21 cellular contexts compared by ENCODE assay signal in the genomic region with DNA sequence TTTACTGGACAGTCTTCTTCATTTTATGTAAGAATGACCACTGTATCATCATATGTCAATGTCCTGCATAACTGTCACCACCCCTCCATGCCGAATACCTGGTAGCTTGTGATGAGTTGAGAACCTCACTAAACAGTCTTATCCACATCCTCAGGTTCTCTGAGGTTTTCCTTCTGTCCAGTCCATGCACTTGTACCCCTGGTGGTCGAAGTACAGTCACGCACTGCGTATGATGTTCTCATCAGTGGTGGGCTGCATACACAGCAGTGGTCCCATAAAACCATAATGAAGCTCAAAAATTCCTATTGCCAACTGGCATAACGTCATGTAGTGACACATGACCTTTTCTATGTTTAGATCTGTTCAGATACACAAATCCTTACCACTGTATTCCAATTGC. TPM values are rescaled to one million over a fixed set of nuclear protein-coding genes. Genes with fewer than 3 reads are reported as not detected.
DNase-seq lines count a peak whose midpoint lies in the region; ATAC-seq, FAIRE-seq and TF ChIP-seq lines count a peak whose summit lies in the region.
"Had no signal": no experiment of that assay in that cellular context is flagged by ENCODE, and none has a peak within 500 bp of the region (broad histone marks: within the 10 kb centered on the region; RNA-seq: fewer than 3 reads in every experiment).

No MANE protein-coding gene starts in this region.

- no peak overlapping the region for H3K4me3 ChIP-seq in HepG2 (replicated peaks in 1 of 3; ENCODE audit: insufficient read depth in 1 of 3, low read depth in 2 of 3, low read length in 3 of 3)
- H3K4me3 ChIP-seq in right lobe of liver = no peak overlapping the region
- H3K4me3 ChIP-seq in Panc1 (ENCODE audit: low read depth in 2 of 2, low read length in 2 of 2) = no peak overlapping the region
- H3K4me3 ChIP-seq: heart right ventricle, left ventricle myocardium inferior had no signal

- H3K4me1 ChIP-seq in HepG2 (ENCODE audit: insufficient read depth, low read length) = no peaks in the 10 kb centered on the region
- H3K4me1 ChIP-seq in right lobe of liver = no peaks in the 10 kb centered on the region
- H3K4me1 ChIP-seq in Panc1 (ENCODE audit: control insufficient read depth, insufficient read depth, low read length) = peaks cover 7% of the 10 kb centered on the region; the same call in 1 of the 2 replicates

- no peak overlapping the region for H3K4me3 Mint-ChIP-seq in endothelial cell (ENCODE audit: unreplicated experiment)
- H3K4me3 Mint-ChIP-seq: immature natural killer cell had no signal

- peaks cover 15% of the 10 kb centered on the region for H3K4me1 Mint-ChIP-seq in endothelial cell (ENCODE audit: unreplicated experiment)

- intact Hi-C loops in HepG2 (cut with micrococcal nuclease; ENCODE audit: unreplicated experiment) = loop anchor here (5.0 kb wide), 1 partner anchor 33 kb away; the partner anchor contains the start of gene SDCBP2
- intact Hi-C loops in right lobe of liver (cut with DNase I) = no loop called here
- intact Hi-C loops in Panc1 (cut with micrococcal nuclease; ENCODE audit: unreplicated experiment) = no loop called here

- TF ChIP-seq CTCF in HepG2 (CRISPR knock-in tag; IDR thresholded peaks at IDR 0.05) (no peak), right lobe of liver (IDR thresholded peaks at IDR 0.05) (no peak), Panc1 (IDR thresholded peaks at IDR 0.05) (peak; percentile 27; the same call in 1 of the 2 replicates), endothelial cell (IDR thresholded peaks at IDR 0.05; ENCODE audit: unreplicated experiment) (peak; percentile 43)

- no peak for FAIRE-seq in HepG2 (lab: Jason Lieb, UNC)

- H3K79me2 ChIP-seq in HepG2 (ENCODE audit: insufficient read depth, low read length) = peaks cover 6% of the 10 kb centered on the region

- BruUV-seq in HepG2 (replicated peaks; lab: Mats Ljungman, UMichigan) = no TSS peak
- BruUV-seq in Panc1 (replicated peaks; lab: Mats Ljungman, UMichigan) = no TSS peak

- H3K36me3 ChIP-seq in HepG2 (replicated peaks in 1 of 2; ENCODE audit: control insufficient read depth in 1 of 2, insufficient read depth in 2 of 2, low read length in 2 of 2) (peaks cover 17 to 53% of the 10 kb centered on the region in 2 experiments), right lobe of liver (peaks cover 0 to 9% (median 0%) of the 10 kb centered on the region in 4 donors), Panc1 (ENCODE audit: control insufficient read depth, insufficient read depth, low read length) (no peaks in the 10 kb centered on the region)

- TF ChIP-seq RAD21 in HepG2 (CRISPR knock-in tag; IDR thresholded peaks at IDR 0.05) = no peak

- H3K9me3 Mint-ChIP-seq in endothelial cell (ENCODE audit: unreplicated experiment) = no peaks in the 10 kb centered on the region
- H3K9me3 Mint-ChIP-seq: immature natural killer cell had no signal

- H3K27me3 Mint-ChIP-seq in endothelial cell (ENCODE audit: unreplicated experiment) = peaks cover 2% of the 10 kb centered on the region

- TF ChIP-seq POLR2A in HepG2 (IDR thresholded peaks at IDR 0.05; ENCODE audit: insufficient read depth in 1 of 2, low read depth in 2 of 2, low read length in 2 of 2) (no peak), right lobe of liver (IDR thresholded peaks at IDR 0.05) (no peak)

- peak; percentile 66 for ATAC-seq in HepG2
- ATAC-seq in right lobe of liver = no peak
- 0 out of 2 replicates have a peak, but pooled peaks have one; percentile 29 for ATAC-seq in Panc1
- no peak for ATAC-seq in HG03025 (IDR thresholded peaks at IDR 0.05; ENCODE audit: low FRiP score, unreplicated experiment)
- ATAC-seq: heart right ventricle had no signal

- no peak overlapping the region for H3K9ac ChIP-seq in HepG2 (ENCODE audit: insufficient read depth, low read depth, low read length)

- TF ChIP-seq EP300 in HepG2 (IDR thresholded peaks at IDR 0.05; ENCODE audit: low read depth in 2 of 2, low read length in 2 of 2) (no peak), HepG2 (CRISPR knock-in tag; IDR thresholded peaks at IDR 0.05; ENCODE audit: borderline replicate concordance) (no peak)

- H3K27ac ChIP-seq in HepG2 (ENCODE audit: extremely low read length, insufficient read depth, low read length) (no peak overlapping the region), right lobe of liver (no peak overlapping the region), Panc1 (ENCODE audit: low read length) (no peak overlapping the region)
- H3K27ac ChIP-seq: heart right ventricle, left ventricle myocardium inferior, RWPE1 had no signal

- no peaks in the 10 kb centered on the region; the same call in 1 of the 2 replicates for H4K20me1 ChIP-seq in HepG2 (ENCODE audit: insufficient read depth, low read length)

- no peak overlapping the region for H3K27ac Mint-ChIP-seq in endothelial cell (ENCODE audit: unreplicated experiment)
- H3K27ac Mint-ChIP-seq: immature natural killer cell had no signal

- H3K36me3 Mint-ChIP-seq in endothelial cell (ENCODE audit: low read depth, unreplicated experiment) = peaks cover 36% of the 10 kb centered on the region

- H3K4me2 ChIP-seq in HepG2 (ENCODE audit: low read depth, low read length) = no peak overlapping the region

- in situ Hi-C loops in HepG2 (cut with HindIII; ENCODE audit: extremely low pct_ligation_motif_present, low pct_unique_long_range_greater_than_20kb) = no loop called here
- in situ Hi-C loops in Panc1 (cut with HindIII; ENCODE audit: low pct_unique_long_range_greater_than_20kb, low sequenced_read_pairs) = no loop called here

- CTCF ChIA-PET in HepG2 (lab: Yijun Ruan, JAX; ENCODE audit: low intra/inter-chr PET ratio, low total read pairs) = no interaction called here
- CTCF ChIA-PET in Panc1 (lab: Charles Lee) = interaction anchor here (0.5 kb wide), 1 partner anchor 149 kb away, joined by 4 read pairs; no protein-coding TSS in a partner anchor

- no peak overlapping the region for H2AFZ ChIP-seq in HepG2 (ENCODE audit: low read length)

- 95% methylated on average over 5 of the region's 5 CpGs for whole genome bisulfite sequencing in HepG2 (ENCODE audit: low lambda C conversion rate)
- WGBS in right lobe of liver (ENCODE audit: insufficient coverage, low coverage, low lambda C conversion rate, missing lambda C conversion rate) = 100% methylated on average over 2 of the region's 5 CpGs

- DNase-seq in HepG2 (ENCODE audit: low spot score) (no peak), right lobe of liver (no peak), Panc1 (ENCODE audit: low read depth, low spot score) (no peak), endothelial cell (ENCODE audit: low spot score) (no peak), cerebellar nuclear complex (lab: John Stamatoyannopoulos, UW) (no peak)
- no peak for DNase-seq in stimulated activated CD8-positive, alpha-beta memory T cell treated with anti-CD3 and anti-CD28 coated beads, Interleukin-4, amount 100 ng/mL, for 48 hours
- DNase-seq: activated CD4-positive, alpha-beta T cell treated with anti-CD3 and anti-CD28 coated beads, Interleukin-2, amount 50 U/mL, for 1 hour; activated T-cell treated with anti-CD3 and anti-CD28 coated beads, Interleukin-2, amount 50 U/mL, for 1 hour; amygdala; DMS79; effector memory CD4-positive, alpha-beta T cell; heart right ventricle; immature natural killer cell; Kasumi-1; left ventricle myocardium inferior; NCI-H1105; NCI-H2081 treated with DMSO at 0.1 percent for 48 hours; NCI-H524; stimulated activated CD4-positive, alpha-beta T cell treated with anti-CD3 and anti-CD28 coated beads, Interleukin-12 subunit alpha, Interleukin-12 subunit beta, amount 100 ng/mL, for 4 hours had no signal

- no peaks in the 10 kb centered on the region for H3K27me3 ChIP-seq in HepG2 (ENCODE audit: control insufficient read depth in 1 of 2, insufficient read depth in 2 of 2, low read length in 2 of 2)
- H3K27me3 ChIP-seq in right lobe of liver = no peaks in the 10 kb centered on the region
- H3K27me3 ChIP-seq in Panc1 (ENCODE audit: control insufficient read depth, insufficient read depth, low read length) = no peaks in the 10 kb centered on the region
- H3K27me3 ChIP-seq: heart right ventricle had no signal

- H3K9me3 ChIP-seq in HepG2 (ENCODE audit: low read length) (peaks cover 2% of the 10 kb centered on the region; the same call in 1 of the 2 replicates), right lobe of liver (no peaks in the 10 kb centered on the region), Panc1 (ENCODE audit: control insufficient read depth, insufficient read depth, low read depth, low read length) (peaks cover 5% of the 10 kb centered on the region; the same call in 1 of the 2 replicates)
- H3K9me3 ChIP-seq: heart right ventricle, left ventricle myocardium inferior had no signal

- POLR2A ChIA-PET in HepG2 (lab: Yijun Ruan, JAX) = no interaction called here
- POLR2A ChIA-PET in Panc1 (lab: Charles Lee) = no interaction called here

RNA-seq across cellular contexts. Expression of gene SDCBP2, which starts 31.2 kb away (rescaled TPM):
- total RNA-seq in HepG2 (2016; rRNA removed; fragmentation: Illumina TruSeq; extraction: Trizol) (0.87 and 1.2 TPM in 2 replicates), right lobe of liver (10 to 100 TPM in 3 of 6 experiments, 1 to 10 TPM in 3; 2.0 to 43.3 (median 16.6) TPM), Panc1 (2021; ENCODE audit: unreplicated experiment) (1.8 TPM), endothelial cell (ENCODE audit: unreplicated experiment) (10.1 TPM)
- total RNA-seq in HepG2 (2016; cell fraction: cytosol; rRNA removed; fragmentation: Illumina TruSeq; extraction: Trizol; ENCODE audit: low read depth) = 0.79 and 0.91 TPM in 2 replicates
- total RNA-seq in HepG2 (2016; cell fraction: insoluble cytoplasmic fraction; rRNA removed; fragmentation: Illumina TruSeq; extraction: Trizol) = 0.89 and 1.1 TPM in 2 replicates
- total RNA-seq in HepG2 (2016; cell fraction: membrane; rRNA removed; fragmentation: Illumina TruSeq; extraction: Trizol) = 0.48 and 0.93 TPM in 2 replicates
- 0.66 and 0.81 TPM in 2 replicates for total RNA-seq in HepG2 (2016; cell fraction: nucleus; rRNA removed; fragmentation: Illumina TruSeq; extraction: Trizol)
- polyA plus RNA-seq in HepG2 (2011; rRNA removed) = 2.4 and 2.9 TPM in 2 replicates
- polyA plus RNA-seq in HepG2 (2011; cell fraction: cytosol; rRNA removed) = 2.5 and 3.1 TPM in 2 replicates
- 6.1 and 6.2 TPM in 2 replicates for polyA plus RNA-seq in HepG2 (2011; cell fraction: nucleus; rRNA removed)
- 2.1 and 4.3 TPM in 2 replicates for polyA plus RNA-seq in HepG2 (2012)
- 0.62 and 0.94 TPM in 2 replicates for polyA plus RNA-seq in HepG2 (2016; cell fraction: cytosol; fragmentation: Illumina TruSeq; extraction: Trizol; ENCODE audit: low read depth)
- 0.67 and 0.96 TPM in 2 replicates for polyA plus RNA-seq in HepG2 (2016; cell fraction: insoluble cytoplasmic fraction; fragmentation: Illumina TruSeq; extraction: Trizol; ENCODE audit: low read depth)
- polyA plus RNA-seq in HepG2 (2016; cell fraction: membrane; fragmentation: Illumina TruSeq; extraction: Trizol; ENCODE audit: low read depth) = 0.65 and 0.68 TPM in 2 replicates
- 1.5 and 1.6 TPM in 2 replicates for polyA plus RNA-seq in HepG2 (2016; cell fraction: nucleus; fragmentation: Illumina TruSeq; extraction: Trizol; ENCODE audit: insufficient read depth, low read depth)
- polyA minus RNA-seq in HepG2 (2011; rRNA and poly(A)+ RNA removed; ENCODE audit: low replicate concordance) = 0.42 and 0.92 TPM in 2 replicates
- 0.62 and 0.89 TPM in 2 replicates for polyA minus RNA-seq in HepG2 (2011; cell fraction: cytosol; rRNA and poly(A)+ RNA removed)
- polyA minus RNA-seq in HepG2 (2011; cell fraction: nucleus; rRNA and poly(A)+ RNA removed) = 0.37 and 0.64 TPM in 2 replicates
- polyA plus RNA-seq in Panc1 (2012; ENCODE audit: insufficient read length) = 5.5 TPM

RNA-seq across cellular contexts. Expression of gene FKBP1A, which starts 32.8 kb away (rescaled TPM):
- total RNA-seq in HepG2 (2016; rRNA removed; fragmentation: Illumina TruSeq; extraction: Trizol) = 119 and 188 TPM in 2 replicates
- total RNA-seq in HepG2 (2016; cell fraction: cytosol; rRNA removed; fragmentation: Illumina TruSeq; extraction: Trizol; ENCODE audit: low read depth) = 32.5 and 44.9 TPM in 2 replicates
- 120 and 187 TPM in 2 replicates for total RNA-seq in HepG2 (2016; cell fraction: insoluble cytoplasmic fraction; rRNA removed; fragmentation: Illumina TruSeq; extraction: Trizol)
- total RNA-seq in HepG2 (2016; cell fraction: membrane; rRNA removed; fragmentation: Illumina TruSeq; extraction: Trizol) = 119 and 132 TPM in 2 replicates
- 70.0 and 93.2 TPM in 2 replicates for total RNA-seq in HepG2 (2016; cell fraction: nucleus; rRNA removed; fragmentation: Illumina TruSeq; extraction: Trizol)
- 436 and 468 TPM in 2 replicates for polyA plus RNA-seq in HepG2 (2011; rRNA removed)
- 445 and 560 TPM in 2 replicates for polyA plus RNA-seq in HepG2 (2011; cell fraction: cytosol; rRNA removed)
- 139 and 210 TPM in 2 replicates for polyA plus RNA-seq in HepG2 (2011; cell fraction: nucleus; rRNA removed)
- polyA plus RNA-seq in HepG2 (2012) = 286 and 329 TPM in 2 replicates
- polyA plus RNA-seq in HepG2 (2016; cell fraction: cytosol; fragmentation: Illumina TruSeq; extraction: Trizol; ENCODE audit: low read depth) = 115 and 137 TPM in 2 replicates
- polyA plus RNA-seq in HepG2 (2016; cell fraction: insoluble cytoplasmic fraction; fragmentation: Illumina TruSeq; extraction: Trizol; ENCODE audit: low read depth) = 594 and 645 TPM in 2 replicates
- 321 and 333 TPM in 2 replicates for polyA plus RNA-seq in HepG2 (2016; cell fraction: membrane; fragmentation: Illumina TruSeq; extraction: Trizol; ENCODE audit: low read depth)
- 249 and 270 TPM in 2 replicates for polyA plus RNA-seq in HepG2 (2016; cell fraction: nucleus; fragmentation: Illumina TruSeq; extraction: Trizol; ENCODE audit: insufficient read depth, low read depth)
- 241 and 466 TPM in 2 replicates for polyA minus RNA-seq in HepG2 (2011; rRNA and poly(A)+ RNA removed; ENCODE audit: low replicate concordance)
- 119 and 130 TPM in 2 replicates for polyA minus RNA-seq in HepG2 (2011; cell fraction: cytosol; rRNA and poly(A)+ RNA removed)
- 63.7 and 102 TPM in 2 replicates for polyA minus RNA-seq in HepG2 (2011; cell fraction: nucleus; rRNA and poly(A)+ RNA removed)
- 10 to 100 TPM; 56.9 to 86.9 (median 63.4) TPM for total RNA-seq in right lobe of liver
- 695 TPM for total RNA-seq in Panc1 (2021; ENCODE audit: unreplicated experiment)
- polyA plus RNA-seq in Panc1 (2012; ENCODE audit: insufficient read length) = 830 TPM
- total RNA-seq in endothelial cell (ENCODE audit: unreplicated experiment) = 952 TPM

Comparison
In these comparisons a context has a peak if more than half of its experiments do, and no peak if none do; other contexts are left out.
1. ATAC-seq: peak in HepG2 (single experiment) and Panc1 (single experiment); none in right lobe of liver (0 of 4) and HG03025 (single experiment).
2. CTCF ChIP-seq: peak in Panc1 (single experiment) and endothelial cell (single experiment); none in HepG2 (single experiment) and right lobe of liver (0 of 4).